In genomic region chr12:65891219-65891618, GRCh38 we compare ENCODE assay signal across 13 cellular contexts.
A peak's percentile ranks its signal among the peaks of the same experiment; 100 is the strongest.
DNase-seq lines count a peak whose midpoint lies in the region; ATAC-seq and TF ChIP-seq lines count a peak whose summit lies in the region.
"Had no signal": no experiment of that assay in that cellular context is flagged by ENCODE, and none has a peak within 500 bp of the region (broad histone marks: within the 10 kb centered on the region; RNA-seq: fewer than 3 reads in every experiment).

No MANE protein-coding gene starts in this region.

- H4K20me1 ChIP-seq in fibroblast of lung (ENCODE audit: control insufficient read depth, extremely low read depth, insufficient read depth, low read length): no peaks in the 10 kb centered on the region

- H3K9me3 ChIP-seq in RWPE2 (ENCODE audit: severe bottlenecking) (no peaks in the 10 kb centered on the region), fibroblast of lung (ENCODE audit: control insufficient read depth, insufficient read depth, low read depth, low read length) (no peaks in the 10 kb centered on the region), left lung (no peaks in the 10 kb centered on the region)
- no peaks in the 10 kb centered on the region for H3K9me3 ChIP-seq in CD4-positive, alpha-beta T cell (ENCODE audit: control insufficient read depth, low read length)

- POLR2A ChIA-PET in CD4-positive, alpha-beta T cell (lab: Charles Lee): no interaction called here

- intact Hi-C loops in left lung (cut with DNase I): no loop called here
- intact Hi-C loops in CD4-positive, alpha-beta T cell (cut with DNase I, micrococcal nuclease): no loop called here

- no peak overlapping the region for H2AFZ ChIP-seq in fibroblast of lung (ENCODE audit: low read length)

- H3K9ac ChIP-seq in fibroblast of lung (ENCODE audit: insufficient read depth, low read length): no peak overlapping the region

- peaks cover 86% of the 10 kb centered on the region for H3K4me1 ChIP-seq in RWPE2 (ENCODE audit: insufficient read depth, poor library complexity, severe bottlenecking)
- H3K4me1 ChIP-seq in fibroblast of lung (ENCODE audit: control insufficient read depth, extremely low read depth, insufficient read depth, low read length): peaks cover 32% of the 10 kb centered on the region
- H3K4me1 ChIP-seq in left lung: peaks cover 0 to 8% of the 10 kb centered on the region in 2 donors

- H3K36me3 ChIP-seq in RWPE2 (ENCODE audit: low read depth): peaks cover 81% of the 10 kb centered on the region
- H3K36me3 ChIP-seq in fibroblast of lung (ENCODE audit: control insufficient read depth, insufficient read depth, low read length): no peaks in the 10 kb centered on the region
- no peaks in the 10 kb centered on the region for H3K36me3 ChIP-seq in left lung

- no peak overlapping the region for H3K27ac Mint-ChIP-seq in CD4-positive, alpha-beta T cell
- H3K27ac Mint-ChIP-seq: activated CD4-positive, alpha-beta T cell treated with anti-CD3 and anti-CD28 coated beads, Interleukin-2, amount 10 ng/mL, durations not matched to agents 24 days and 14 days; stimulated activated memory B cell treated with anti-CD40 and anti-IgM and Interleukin-4, amounts not matched to agents 10 μg/mL and 1 μg/mL and 100 μg/mL, for 72 hours had no signal

- H3K4me1 Mint-ChIP-seq in CD4-positive, alpha-beta T cell (ENCODE audit: low read depth): no peaks in the 10 kb centered on the region
- H3K4me1 Mint-ChIP-seq: activated CD4-positive, alpha-beta T cell treated with anti-CD3 and anti-CD28 coated beads, Interleukin-2, amount 10 ng/mL, durations not matched to agents 24 days and 14 days; stimulated activated memory B cell treated with anti-CD40 and anti-IgM and Interleukin-4, amounts not matched to agents 10 μg/mL and 1 μg/mL and 100 μg/mL, for 72 hours had no signal

- peaks cover 57% of the 10 kb centered on the region for H3K79me2 ChIP-seq in fibroblast of lung (ENCODE audit: control insufficient read depth, insufficient read depth, low read length)

- H3K27me3 Mint-ChIP-seq in CD4-positive, alpha-beta T cell: peaks cover 17% of the 10 kb centered on the region

- peak; percentile 44 for DNase-seq in GM03348 (ENCODE audit: low spot score)
- DNase-seq in RWPE2 (ENCODE audit: low spot score): no peak
- DNase-seq in fibroblast of lung (ENCODE audit: low read depth in 2 of 2): peak; percentile 41 to 71
- no peak for DNase-seq in skeletal muscle cell (ENCODE audit: low read depth)
- DNase-seq in left lung: no peak
- no peak for DNase-seq in activated T-cell treated with anti-CD3 and anti-CD28 coated beads, Interleukin-2, amount 50 U/mL, for 48 hours
- DNase-seq in CD4-positive, alpha-beta T cell: no peak
- DNase-seq: activated CD4-positive, alpha-beta T cell treated with anti-CD3 and anti-CD28 coated beads, Interleukin-2, amount 10 ng/mL, durations not matched to agents 24 days and 14 days; activated effector memory CD4-positive, alpha-beta T cell treated with Interleukin-2 at 50 U/mL for 16 hours; central memory CD4-positive, alpha-beta T cell; erythroblast; NCI-H510A had no signal

- no peaks in the 10 kb centered on the region for H3K27me3 ChIP-seq in RWPE2 (ENCODE audit: insufficient read depth, poor library complexity, severe bottlenecking)
- no peaks in the 10 kb centered on the region for H3K27me3 ChIP-seq in fibroblast of lung (ENCODE audit: control insufficient read depth, insufficient read depth, low read length)
- H3K27me3 ChIP-seq in left lung: no peaks in the 10 kb centered on the region
- peaks cover 5% of the 10 kb centered on the region for H3K27me3 ChIP-seq in CD4-positive, alpha-beta T cell (ENCODE audit: control insufficient read depth, insufficient read depth, low read length)

- no peak overlapping the region for H3K4me3 Mint-ChIP-seq in CD4-positive, alpha-beta T cell
- H3K4me3 Mint-ChIP-seq: activated CD4-positive, alpha-beta T cell treated with anti-CD3 and anti-CD28 coated beads, Interleukin-2, amount 10 ng/mL, durations not matched to agents 24 days and 14 days; stimulated activated memory B cell treated with anti-CD40 and anti-IgM and Interleukin-4, amounts not matched to agents 10 μg/mL and 1 μg/mL and 100 μg/mL, for 72 hours had no signal

- no peaks in the 10 kb centered on the region for H3K9me3 Mint-ChIP-seq in CD4-positive, alpha-beta T cell
- H3K9me3 Mint-ChIP-seq: activated CD4-positive, alpha-beta T cell treated with anti-CD3 and anti-CD28 coated beads, Interleukin-2, amount 10 ng/mL, durations not matched to agents 24 days and 14 days; stimulated activated memory B cell treated with anti-CD40 and anti-IgM and Interleukin-4, amounts not matched to agents 10 μg/mL and 1 μg/mL and 100 μg/mL, for 72 hours had no signal

- peak overlapping the region; percentile 87 for H3K4me2 ChIP-seq in fibroblast of lung (ENCODE audit: extremely low read depth, insufficient read depth, low read length)

- H3K4me3 ChIP-seq in RWPE2 (ENCODE audit: severe bottlenecking): no peak overlapping the region
- H3K4me3 ChIP-seq in fibroblast of lung (replicated peaks in 1 of 4; ENCODE audit: control extremely low read depth in 1 of 4, insufficient read depth in 1 of 4, low read depth in 3 of 4, low read length in 4 of 4): no peak overlapping the region
- peak overlapping the region; percentile 16 for H3K4me3 ChIP-seq in skeletal muscle cell (ENCODE audit: low read depth, low read length)
- H3K4me3 ChIP-seq in left lung: no peak overlapping the region

- no peak for ATAC-seq in RWPE2 (ENCODE audit: low read depth)
- ATAC-seq in left lung: no peak
- ATAC-seq in CD4-positive, alpha-beta T cell (ENCODE audit: poor library complexity): no peak
- ATAC-seq: stimulated activated memory B cell treated with anti-CD40 and anti-IgM and Interleukin-4, amounts not matched to agents 10 μg/mL and 1 μg/mL and 100 μg/mL, for 72 hours had no signal

- CTCF ChIA-PET in CD4-positive, alpha-beta T cell (lab: Charles Lee): no interaction called here

- H3K27ac ChIP-seq in RWPE2 (ENCODE audit: poor library complexity, severe bottlenecking): peak overlapping the region; percentile 92
- peak overlapping the region; percentile 81 for H3K27ac ChIP-seq in fibroblast of lung (ENCODE audit: insufficient read depth, low read length)
- no peak overlapping the region for H3K27ac ChIP-seq in left lung
- no peak overlapping the region for H3K27ac ChIP-seq in CD4-positive, alpha-beta T cell (ENCODE audit: low read depth, low read length)

- no peaks in the 10 kb centered on the region for H3K36me3 Mint-ChIP-seq in CD4-positive, alpha-beta T cell (ENCODE audit: low read depth)
- H3K36me3 Mint-ChIP-seq: stimulated activated memory B cell treated with anti-CD40 and anti-IgM and Interleukin-4, amounts not matched to agents 10 μg/mL and 1 μg/mL and 100 μg/mL, for 72 hours had no signal

- TF ChIP-seq CTCF in RWPE2 (IDR thresholded peaks at IDR 0.05; ENCODE audit: poor library complexity, severe bottlenecking) (no peak), fibroblast of lung (conservative IDR thresholded peaks at IDR 0.05 in 1 of 2, IDR thresholded peaks at IDR 0.05 in 1 of 2; ENCODE audit: low read depth in 1 of 2, low read length in 2 of 2) (no peak), left lung (IDR thresholded peaks at IDR 0.05) (no peak)
- TF ChIP-seq CTCF in CD4-positive, alpha-beta T cell (IDR thresholded peaks at IDR 0.05): no peak

Comparison
In these comparisons a context has a peak if more than half of its experiments do, and no peak if none do; other contexts are left out.
1. DNase-seq: peak in GM03348 (single experiment) and fibroblast of lung (2 of 2); none in RWPE2 (single experiment), skeletal muscle cell (single experiment), left lung (0 of 2), activated T-cell treated with anti-CD3 and anti-CD28 coated beads, Interleukin-2, amount 50 U/mL, for 48 hours (0 of 2) and CD4-positive, alpha-beta T cell (0 of 10).
2. H3K27ac ChIP-seq: peak in RWPE2 (single experiment) and fibroblast of lung (single experiment); none in left lung (0 of 2) and CD4-positive, alpha-beta T cell (single experiment).